ENCODE assay signal across 13 cellular contexts in the genomic region with DNA sequence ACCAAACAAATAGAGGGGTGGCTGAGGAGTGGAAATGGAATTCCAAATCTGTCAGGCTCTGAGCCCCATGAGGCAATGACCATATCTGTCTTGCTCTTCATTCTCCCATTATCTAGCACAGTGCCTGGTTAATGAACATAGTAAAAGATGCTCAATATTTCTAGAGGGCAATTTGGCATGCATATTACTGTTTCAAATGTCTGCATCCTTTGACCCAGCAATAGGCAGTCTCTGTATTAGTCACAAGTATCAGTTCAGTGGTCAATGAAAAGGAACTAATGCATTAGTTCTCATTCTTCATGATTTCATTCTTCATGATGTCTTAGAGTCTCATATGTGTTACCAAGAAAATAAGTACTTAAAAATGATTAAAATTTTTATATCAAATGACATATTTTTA.
"Had no signal": no experiment of that assay in that cellular context is flagged by ENCODE, and none has a peak within 500 bp of the region (broad histone marks: within the 10 kb centered on the region; RNA-seq: fewer than 3 reads in every experiment).

No MANE protein-coding gene starts in this region.

- H3K36me3 ChIP-seq: lower lobe of right lung had no signal

- DNase-seq: activated CD4-positive, alpha-beta T cell treated with anti-CD3 and anti-CD28 coated beads, Interleukin-2, amount 50 U/mL, for 1 hour; activated effector memory CD4-positive, alpha-beta T cell treated with anti-CD3 and anti-CD28 coated beads, Interleukin-2, amount 50 U/mL, for 16 hours; activated T-cell treated with anti-CD3 and anti-CD28 coated beads, Interleukin-2, amount 50 U/mL, for 1 hour; glutamatergic neuron; lower lobe of right lung; midbrain; naive B cell; pancreas; stimulated activated CD4-positive, alpha-beta T cell treated with anti-CD3 and anti-CD28 coated beads, Interleukin-4, amount 100 ng/mL, for 1 hour; stimulated activated CD8-positive, alpha-beta memory T cell treated with anti-CD3 and anti-CD28 coated beads, Interleukin-4, amount 100 ng/mL, for 48 hours had no signal

- H3K27ac ChIP-seq: breast epithelium, lower lobe of right lung, pancreas had no signal

- ATAC-seq: activated naive CD4-positive, alpha-beta T cell treated with anti-CD3 and anti-CD28 coated beads, Interleukin-2, amount 50 U/mL, for 72 hours; esophagus mucosa; lower lobe of right lung; pancreas had no signal

- H3K4me3 ChIP-seq: breast epithelium, lower lobe of right lung, pancreas had no signal

- H3K27me3 ChIP-seq: breast epithelium, pancreas had no signal
